ENCODE assay signal across 8 cellular contexts in genomic region chr14:102046337-102047278, GRCh38. TPM values are rescaled to one million over a fixed set of nuclear protein-coding genes. Genes with fewer than 3 reads are reported as not detected.
DNase-seq lines count a peak whose midpoint lies in the region; ATAC-seq, FAIRE-seq and TF ChIP-seq lines count a peak whose summit lies in the region.

No MANE protein-coding gene starts in this region.

- H2AK5ac ChIP-seq in mesendoderm (ENCODE audit: low read length) = no peak overlapping the region

- H3K79me2 ChIP-seq in endothelial cell of umbilical vein (ENCODE audit: control insufficient read depth, insufficient read depth, low read length) (no peaks in the 10 kb centered on the region), mesendoderm (ENCODE audit: control insufficient read depth, insufficient read depth, low read length) (no peaks in the 10 kb centered on the region)

- POLR2A ChIA-PET in endothelial cell of umbilical vein (lab: Charles Lee) = interaction anchor here (0.6 kb wide), 1 partner anchor 9 kb away, joined by 4 read pairs; no protein-coding TSS in a partner anchor

- BruUV-seq in endothelial cell of umbilical vein (replicated peaks; lab: Mats Ljungman, UMichigan) = no TSS peak

- CTCF ChIA-PET in endothelial cell of umbilical vein (lab: Charles Lee) = interaction anchor here (0.7 to 2.0 kb wide), 6 partner anchors 11 to 269 kb away, joined by 3 to 5 read pairs (median 4); no protein-coding TSS in a partner anchor

- no peaks in the 10 kb centered on the region for H3K4me1 ChIP-seq in endothelial cell of umbilical vein (ENCODE audit: control insufficient read depth, extremely low read depth, insufficient read depth, low read length)
- no peaks in the 10 kb centered on the region for H3K4me1 ChIP-seq in mesendoderm (ENCODE audit: control insufficient read depth, low read depth, low read length)
- H3K4me1 ChIP-seq in aorta (ENCODE audit: control insufficient read depth in 1 of 2, insufficient read depth in 2 of 2, low read length in 2 of 2) = no peaks in the 10 kb centered on the region

- no peak for FAIRE-seq in endothelial cell of umbilical vein (lab: Jason Lieb, UNC)

- H3K79me1 ChIP-seq in mesendoderm (ENCODE audit: low read length) = no peaks in the 10 kb centered on the region

- H3K23ac ChIP-seq in mesendoderm (ENCODE audit: low read length) = no peak overlapping the region

- H3K27ac ChIP-seq in endothelial cell of umbilical vein (ENCODE audit: insufficient read depth, low read depth, low read length) = no peak overlapping the region
- H3K27ac ChIP-seq in mesendoderm (ENCODE audit: low read depth, low read length) = no peak overlapping the region
- no peak overlapping the region for H3K27ac ChIP-seq in aorta (ENCODE audit: low read depth in 1 of 2, low read length in 2 of 2)

- no peak overlapping the region for H2BK120ac ChIP-seq in mesendoderm (ENCODE audit: low read depth, low read length)

- ATAC-seq in SK-N-SH treated with all-trans-retinoic acid at 6 μM for 48 hours (peak; percentile 73), aorta (ENCODE audit: low FRiP score) (peak; percentile 84), GM19324 (IDR thresholded peaks at IDR 0.05; ENCODE audit: low FRiP score, unreplicated experiment) (no peak), HG03469 (IDR thresholded peaks at IDR 0.05; ENCODE audit: unreplicated experiment) (no peak)

- TF ChIP-seq POLR2A in endothelial cell of umbilical vein (IDR thresholded peaks at IDR 0.05; ENCODE audit: low read depth, low read length) = no peak

- H4K20me1 ChIP-seq in endothelial cell of umbilical vein (replicated peaks; ENCODE audit: control insufficient read depth, extremely low read depth, insufficient read depth, low read length) = no peaks in the 10 kb centered on the region

- no peak overlapping the region for H3K56ac ChIP-seq in mesendoderm (ENCODE audit: low read length)

- dilution Hi-C loops in endothelial cell of umbilical vein (cut with MboI; ENCODE audit: extremely low pct_ligation_motif_present, low sequenced_read_pairs) = no loop called here

- H3K36me3 ChIP-seq in endothelial cell of umbilical vein (ENCODE audit: control insufficient read depth in 2 of 2, extremely low read depth in 1 of 2, insufficient read depth in 2 of 2, low read length in 2 of 2) = peaks cover 29 to 72% of the 10 kb centered on the region in 2 experiments
- peaks cover 39% of the 10 kb centered on the region for H3K36me3 ChIP-seq in mesendoderm (ENCODE audit: control insufficient read depth, insufficient read depth, low read length)
- peaks cover 6 to 28% of the 10 kb centered on the region in 2 donors for H3K36me3 ChIP-seq in aorta (ENCODE audit: control insufficient read depth in 1 of 2, insufficient read depth in 2 of 2, low read length in 1 of 2)

- no peak overlapping the region for H4K5ac ChIP-seq in mesendoderm (ENCODE audit: low read length)

- H3K4me3 ChIP-seq in endothelial cell of umbilical vein (replicated peaks in 1 of 3; ENCODE audit: insufficient read depth in 1 of 3, low read depth in 1 of 3, low read length in 3 of 3) (no peak overlapping the region), mesendoderm (ENCODE audit: low read length) (no peak overlapping the region), aorta (ENCODE audit: low read length in 2 of 2) (no peak overlapping the region)

- H3K9ac ChIP-seq in endothelial cell of umbilical vein (replicated peaks; ENCODE audit: extremely low read depth, insufficient read depth, low read length) (no peak overlapping the region), mesendoderm (ENCODE audit: low read length) (no peak overlapping the region)

- H3K4me2 ChIP-seq in endothelial cell of umbilical vein (ENCODE audit: insufficient read depth, low read length) (no peak overlapping the region), mesendoderm (ENCODE audit: low read length) (no peak overlapping the region)

- no peak for TF ChIP-seq CTCF in endothelial cell of umbilical vein (IDR thresholded peaks at IDR 0.05; ENCODE audit: extremely low read depth in 1 of 2, insufficient read depth in 1 of 2, low read depth in 1 of 2, low read length in 2 of 2)

- no peaks in the 10 kb centered on the region for H3K27me3 ChIP-seq in endothelial cell of umbilical vein (ENCODE audit: control insufficient read depth in 2 of 2, insufficient read depth in 2 of 2, low read length in 2 of 2)
- no peaks in the 10 kb centered on the region for H3K27me3 ChIP-seq in mesendoderm (ENCODE audit: insufficient read depth, low read length, poor library complexity)
- no peaks in the 10 kb centered on the region for H3K27me3 ChIP-seq in aorta (ENCODE audit: control insufficient read depth in 1 of 2, insufficient read depth in 2 of 2, low read length in 1 of 2)

- intact Hi-C loops in endothelial cell of umbilical vein (cut with micrococcal nuclease) (loop anchor here (2.0 kb wide), 1 partner anchor 50 kb away; no protein-coding TSS in a partner anchor), aorta (cut with DNase I) (loop anchor here (5.0 kb wide), 1 partner anchor 51 kb away; no protein-coding TSS in a partner anchor)

- no peak overlapping the region for H4K8ac ChIP-seq in mesendoderm (ENCODE audit: low read depth, low read length)

- no peak overlapping the region for H3K4ac ChIP-seq in mesendoderm (ENCODE audit: low read depth, low read length)

- no peak overlapping the region for H2AFZ ChIP-seq in endothelial cell of umbilical vein (ENCODE audit: low read depth, low read length)

- DNase-seq in DMS 273 treated with DMSO at 0.1 percent for 48 hours (lab: John Stamatoyannopoulos, UW) (peak; percentile 26), HUDEP-2 (lab: John Stamatoyannopoulos, UW; ENCODE audit: unreplicated experiment in 76 of 76) (peak in 73 of 76 experiments; percentile 6 to 82 (median 64)), endothelial cell of umbilical vein (ENCODE audit: low read depth, low spot score) (peak; percentile 15), mesendoderm (peak; percentile 98), aorta (peak; percentile 92 to 93)

- no peak overlapping the region for H3K18ac ChIP-seq in mesendoderm (ENCODE audit: low read length)

- H3K9me1 ChIP-seq in endothelial cell of umbilical vein (replicated peaks; ENCODE audit: control insufficient read depth, extremely low read depth, insufficient read depth, low read length) = no peaks in the 10 kb centered on the region

- no CpG with 5 or more reads among the region's 23 CpGs for WGBS in mesendoderm (ENCODE audit: extremely low coverage, insufficient coverage, low lambda C conversion rate)
- WGBS in aorta, 2 donors = 28% methylated on average over 23 of the region's 23 CpGs

- no peak overlapping the region for H2BK5ac ChIP-seq in mesendoderm (ENCODE audit: low read length)

- H2BK15ac ChIP-seq in mesendoderm (replicated peaks; ENCODE audit: low read depth) = no peak overlapping the region

- H3K9me3 ChIP-seq in endothelial cell of umbilical vein (replicated peaks; ENCODE audit: control insufficient read depth, insufficient read depth, low read length) (no peaks in the 10 kb centered on the region), aorta (ENCODE audit: control insufficient read depth, low read length) (no peaks in the 10 kb centered on the region)

TF ChIP-seq in SK-N-SH treated with all-trans-retinoic acid at 6 μM for 48 hours, 23 proteins besides CTCF, POLR2A, EP300 and RAD21 (continues in another document):
- TF ChIP-seq TCF4 (CRISPR knock-in tag; IDR thresholded peaks at IDR 0.05; ENCODE audit: borderline replicate concordance) (no peak), ZNF70 (CRISPR knock-in tag; IDR thresholded peaks at IDR 0.05) (no peak), CREB5 (CRISPR knock-in tag; IDR thresholded peaks at IDR 0.05; ENCODE audit: low read depth) (no peak), ZFP3 (CRISPR knock-in tag; IDR thresholded peaks at IDR 0.05) (no peak), PPARA (CRISPR knock-in tag; IDR thresholded peaks at IDR 0.05; ENCODE audit: borderline replicate concordance) (no peak)

TF ChIP-seq in endothelial cell of umbilical vein, 7 proteins besides CTCF, POLR2A, EP300 and RAD21:
- TF ChIP-seq POLR2AphosphoS5 (IDR thresholded peaks at IDR 0.05; ENCODE audit: insufficient read depth, low read depth, low read length) (no peak), EZH2 (IDR thresholded peaks at IDR 0.05; ENCODE audit: borderline replicate concordance, low read depth, low read length, severe bottlenecking) (no peak), FOS (IDR thresholded peaks at IDR 0.05; ENCODE audit: borderline replicate concordance, insufficient read depth, low read length) (no peak), MAX (IDR thresholded peaks at IDR 0.05; ENCODE audit: insufficient read depth, insufficient read length) (no peak), GATA2 (IDR thresholded peaks at IDR 0.05; ENCODE audit: insufficient read depth, insufficient read length, low read depth, low read length) (no peak), MYC (IDR thresholded peaks at IDR 0.05; ENCODE audit: low read depth, low read length) (no peak), JUN (IDR thresholded peaks at IDR 0.05; ENCODE audit: borderline replicate concordance, insufficient read depth, insufficient read length, low read depth) (no peak)

RNA-seq across cellular contexts. Expression of gene HSP90AA1, which starts 40.2 kb away (rescaled TPM):
- 504 and 540 TPM in 2 replicates for total RNA-seq in endothelial cell of umbilical vein
- 140 and 266 TPM in 2 replicates for polyA plus RNA-seq in endothelial cell of umbilical vein
- polyA plus RNA-seq in endothelial cell of umbilical vein (2011; cell fraction: cytosol; rRNA removed) = 338 and 370 TPM in 2 replicates
- polyA plus RNA-seq in endothelial cell of umbilical vein (2011; cell fraction: nucleus; rRNA removed) = 186 and 288 TPM in 2 replicates
- 486 and 1,108 TPM in 2 replicates for polyA plus RNA-seq in endothelial cell of umbilical vein (2012)
- 318 and 373 TPM in 2 replicates for polyA minus RNA-seq in endothelial cell of umbilical vein
- 710 TPM for polyA minus RNA-seq in endothelial cell of umbilical vein (2011; cell fraction: cytosol; rRNA and poly(A)+ RNA removed)
- polyA minus RNA-seq in endothelial cell of umbilical vein (2011; cell fraction: nucleus; rRNA and poly(A)+ RNA removed) = 107 and 168 TPM in 2 replicates
- polyA plus RNA-seq in mesendoderm (2013, experiment 1 of 2) = 1,232 TPM
- polyA plus RNA-seq in mesendoderm (2013, experiment 2 of 2) = 1,230 TPM
- 100 to 1,000 TPM; 254 to 379 TPM for total RNA-seq in aorta
- polyA plus RNA-seq in aorta = 100 to 1,000 TPM; 189 to 272 TPM

Comparison
In these comparisons a context has a peak if more than half of its experiments do, and no peak if none do; other contexts are left out.
1. DNase-seq: peak in every context shown above with its lines; median percentile 98 in mesendoderm; 92 in aorta; 64 in HUDEP-2; 26 in DMS 273 treated with DMSO at 0.1 percent for 48 hours; 15 in endothelial cell of umbilical vein.
2. ATAC-seq: peak in SK-N-SH treated with all-trans-retinoic acid at 6 μM for 48 hours (single experiment) and aorta (single experiment); none in GM19324 (single experiment) and HG03469 (single experiment).